ENCODE assay signal across 8 cellular contexts in genomic region chr19:48637948-48638830, GRCh38. TPM values are rescaled to one million over a fixed set of nuclear protein-coding genes. Genes with fewer than 3 reads are reported as not detected.
DNase-seq lines count a peak whose midpoint lies in the region; ATAC-seq and TF ChIP-seq lines count a peak whose summit lies in the region.

No MANE protein-coding gene starts in this region.

- H3K4me1 ChIP-seq in HCT116 (ENCODE audit: control insufficient read depth in 1 of 2, insufficient read depth in 2 of 2, low read length in 2 of 2) (peaks cover 22 to 61% of the 10 kb centered on the region in 2 experiments), SK-N-SH (ENCODE audit: control insufficient read depth in 1 of 2, insufficient read depth in 2 of 2, low read depth in 1 of 2, low read length in 1 of 2) (peaks cover 25 to 35% of the 10 kb centered on the region in 2 experiments), ovary (ENCODE audit: insufficient read depth) (peaks cover 10% of the 10 kb centered on the region)

- peaks cover 42% of the 10 kb centered on the region for H3K4me1 Mint-ChIP-seq in activated naive CD8-positive, alpha-beta T cell treated with anti-CD3 and anti-CD28 coated beads for 36 hours

- no peaks in the 10 kb centered on the region for H3K36me3 ChIP-seq in HCT116 (ENCODE audit: control insufficient read depth in 1 of 2, insufficient read depth in 2 of 2, low read length in 2 of 2)
- H3K36me3 ChIP-seq in SK-N-SH (replicated peaks in 1 of 2; ENCODE audit: control insufficient read depth in 1 of 2, insufficient read depth in 2 of 2, low read length in 1 of 2), result peaks cover 0 to 5% of the 10 kb centered on the region in 2 experiments
- no peaks in the 10 kb centered on the region for H3K36me3 ChIP-seq in ovary

- H3K4me3 Mint-ChIP-seq in activated naive CD8-positive, alpha-beta T cell treated with anti-CD3 and anti-CD28 coated beads for 36 hours, result peak overlapping the region; percentile 87

- H3K27ac Mint-ChIP-seq in activated naive CD8-positive, alpha-beta T cell treated with anti-CD3 and anti-CD28 coated beads for 36 hours, result peak overlapping the region; percentile 98

- peaks cover 10% of the 10 kb centered on the region for H3K36me3 Mint-ChIP-seq in activated naive CD8-positive, alpha-beta T cell treated with anti-CD3 and anti-CD28 coated beads for 36 hours

- H3K79me2 ChIP-seq in HCT116 (ENCODE audit: insufficient read depth, low read length) (peaks cover 17% of the 10 kb centered on the region), SK-N-SH (ENCODE audit: insufficient read depth) (no peaks in the 10 kb centered on the region; the same call in 1 of the 2 replicates)

- TF ChIP-seq RAD21 in HCT116 (IDR thresholded peaks at IDR 0.05; ENCODE audit: low read depth) (no peak), SK-N-SH (IDR thresholded peaks at IDR 0.05; ENCODE audit: low read length) (no peak)

- TF ChIP-seq EP300 in SK-N-SH (IDR thresholded peaks at IDR 0.05; ENCODE audit: borderline replicate concordance in 1 of 2, low read depth in 1 of 2, low read length in 1 of 2) (0 out of 4 replicates have a peak, but pooled peaks of 1 of the 2 experiments have one; percentile 13), ovary (IDR thresholded peaks at IDR 0.05) (no peak)

- H3K4me3 ChIP-seq in HCT116 (replicated peaks in 1 of 2; ENCODE audit: low read depth in 1 of 2, low read length in 2 of 2) (peak overlapping the region; percentile 57 to 83), SK-N-SH (ENCODE audit: low read depth in 2 of 2, low read length in 1 of 2) (peak overlapping the region; percentile 52 to 74), ovary (peak overlapping the region; percentile 51)

- TF ChIP-seq POLR2A in HCT116 (IDR thresholded peaks at IDR 0.05; ENCODE audit: borderline replicate concordance, extremely low read depth, insufficient read depth, insufficient read length) (peak; percentile 51), ovary (IDR thresholded peaks at IDR 0.05) (peak; percentile 61)

- no peaks in the 10 kb centered on the region for H3K9me3 Mint-ChIP-seq in activated naive CD8-positive, alpha-beta T cell treated with anti-CD3 and anti-CD28 coated beads for 36 hours

- DNase-seq in ELF-1 (ENCODE audit: low read depth, low spot score), result peak; percentile 95
- DNase-seq in HCT116 (ENCODE audit: low read depth, low spot score), result peak; percentile 98
- DNase-seq in NAMALWA (ENCODE audit: low spot score), result peak; percentile 95
- DNase-seq in SK-N-SH, result peak; percentile 93
- peak; percentile 78 for DNase-seq in activated naive CD8-positive, alpha-beta T cell treated with anti-CD3 and anti-CD28 coated beads for 36 hours
- DNase-seq in head of caudate nucleus, result peak; percentile 66 to 95 (median 87)
- DNase-seq in ovary, result peak; percentile 87 to 92 (median 88)
- DNase-seq in ureter (ENCODE audit: low spot score), result peak; percentile 92

- POLR2A ChIA-PET in HCT116 (lab: Charles Lee) (interaction anchor here (0.7 to 2.3 kb wide), 4 partner anchors 8 to 22 kb away, joined by 3 to 16 read pairs (median 8); partner anchors contain the start of genes CA11, RPL18 and SPHK2), SK-N-SH (lab: Yijun Ruan, JAX) (no interaction called here)

- no peaks in the 10 kb centered on the region for H3K27me3 Mint-ChIP-seq in activated naive CD8-positive, alpha-beta T cell treated with anti-CD3 and anti-CD28 coated beads for 36 hours

- ATAC-seq in HCT116, result peak; percentile 52

- peaks cover 30% of the 10 kb centered on the region for H3F3A ChIP-seq in SK-N-SH (replicated peaks; ENCODE audit: insufficient read depth)

- BruUV-seq in HCT116 (replicated peaks; lab: Mats Ljungman, UMichigan), result no TSS peak

- H3K27ac ChIP-seq in HCT116 (ENCODE audit: low read depth, low read length) (peak overlapping the region; percentile 95), SK-N-SH (ENCODE audit: low read depth in 2 of 2, low read length in 1 of 2) (peak overlapping the region; percentile 99), ovary (peak overlapping the region; percentile 89 to 93)

- whole genome bisulfite sequencing in SK-N-SH (ENCODE audit: low lambda C conversion rate), result 11% methylated on average over 29 of the region's 29 CpGs
- WGBS in ovary, 3 donors, result 7% methylated on average over 29 of the region's 29 CpGs

- H3K4me2 ChIP-seq in HCT116 (ENCODE audit: low read length) (peak overlapping the region; percentile 93), SK-N-SH (peak overlapping the region; percentile 99)

- H3K9me2 ChIP-seq in HCT116 (ENCODE audit: insufficient read depth) (no peaks in the 10 kb centered on the region), SK-N-SH (no peaks in the 10 kb centered on the region)

- H2AFZ ChIP-seq in HCT116 (ENCODE audit: low read depth, low read length, poor library complexity, severe bottlenecking) (no peak overlapping the region), SK-N-SH (ENCODE audit: low read depth) (peak overlapping the region; percentile 89)

- TF ChIP-seq CTCF in HCT116 (IDR thresholded peaks at IDR 0.05 in 2 of 3, conservative IDR thresholded peaks at IDR 0.05 in 1 of 3; ENCODE audit: borderline replicate concordance in 1 of 3, insufficient read depth in 1 of 3, low read depth in 2 of 3, low read length in 2 of 3) (peak in 2 of 3 experiments; percentile 16 to 25; a peak in 2 of 6 replicates), SK-N-SH (IDR thresholded peaks at IDR 0.05) (peak; percentile 44), ovary (IDR thresholded peaks at IDR 0.05) (peak in 2 of 3 donors; percentile 15 to 23)

- CTCF ChIA-PET in HCT116 (lab: Charles Lee) (interaction anchor here (0.6 kb wide), 1 partner anchor 8 kb away, joined by 5 read pairs; the partner anchor contains the start of gene CA11), SK-N-SH (lab: Yijun Ruan, JAX) (interaction anchor here (0.7 to 1.3 kb wide), 2 partner anchors 50 to 508 kb away, joined by 3 to 4 read pairs; no protein-coding TSS in a partner anchor)

- H3K9me3 ChIP-seq in HCT116 (ENCODE audit: control insufficient read depth in 1 of 2, insufficient read depth in 1 of 2, low read depth in 1 of 2, low read length in 2 of 2), result no peaks in the 10 kb centered on the region
- H3K9me3 ChIP-seq in SK-N-SH, result no peaks in the 10 kb centered on the region
- H3K9me3 ChIP-seq in ovary, result no peaks in the 10 kb centered on the region

- H3K27me3 ChIP-seq in HCT116 (ENCODE audit: insufficient read depth, low read length) (no peaks in the 10 kb centered on the region), SK-N-SH (ENCODE audit: insufficient read depth) (no peaks in the 10 kb centered on the region), ovary (no peaks in the 10 kb centered on the region)

- H3K9ac ChIP-seq in HCT116 (ENCODE audit: low read length) (peak overlapping the region; percentile 96), SK-N-SH (peak overlapping the region; percentile 96)

- RAD21 ChIA-PET in HCT116 (lab: Charles Lee; ENCODE audit: low non-redundant PET in 1 of 2, low total read pairs in 2 of 2, uncharacterized antibody in 2 of 2, unreplicated experiment in 2 of 2), result no interaction called here

- H4K20me1 ChIP-seq in HCT116 (ENCODE audit: insufficient read depth), result no peaks in the 10 kb centered on the region
- H4K20me1 ChIP-seq in SK-N-SH (ENCODE audit: insufficient read depth), result no peaks in the 10 kb centered on the region

- intact Hi-C loops in HCT116 (cut with micrococcal nuclease) (no loop called here), head of caudate nucleus (cut with DNase I) (no loop called here), ovary (cut with DNase I) (no loop called here)

RNA-seq across cellular contexts. Expression of gene DBP, which starts 1.0 kb away (rescaled TPM):
- 45.9 TPM for total RNA-seq in HCT116 (2021; ENCODE audit: unreplicated experiment)
- 74.3 and 81.3 TPM in 2 replicates for polyA plus RNA-seq in HCT116 (2012)
- 7.8 and 12.6 TPM in 2 replicates for polyA plus RNA-seq in SK-N-SH (2012; rRNA removed)
- polyA plus RNA-seq in SK-N-SH (2012; cell fraction: cytosol; rRNA removed), result 7.3 and 10.3 TPM in 2 replicates
- 8.6 and 13.4 TPM in 2 replicates for polyA plus RNA-seq in SK-N-SH (2012; cell fraction: nucleus; rRNA removed)
- 10 to 100 TPM in 1 of 2 experiments, 1 to 10 TPM in 1; 9.3 to 10.1 TPM for total RNA-seq in activated naive CD8-positive, alpha-beta T cell treated with anti-CD3 and anti-CD28 coated beads for 36 hours
- 10 to 100 TPM; 19.7 to 69.8 (median 34.6) TPM for total RNA-seq in ovary
- polyA plus RNA-seq in ovary, result 10 to 100 TPM; 19.8 to 29.0 TPM
- 12.7 TPM for total RNA-seq in ureter

RNA-seq across cellular contexts. Expression of gene CA11, which starts 7.8 kb away (rescaled TPM):
- total RNA-seq in HCT116 (2021; ENCODE audit: unreplicated experiment), result 29.6 TPM
- 36.9 and 43.3 TPM in 2 replicates for polyA plus RNA-seq in HCT116 (2012)
- polyA plus RNA-seq in SK-N-SH (2012; rRNA removed), result 13.1 and 13.5 TPM in 2 replicates
- 12.8 and 15.5 TPM in 2 replicates for polyA plus RNA-seq in SK-N-SH (2012; cell fraction: cytosol; rRNA removed)
- polyA plus RNA-seq in SK-N-SH (2012; cell fraction: nucleus; rRNA removed), result 10.4 and 10.7 TPM in 2 replicates
- 10 to 100 TPM; 11.9 to 14.1 TPM for total RNA-seq in activated naive CD8-positive, alpha-beta T cell treated with anti-CD3 and anti-CD28 coated beads for 36 hours
- 10 to 100 TPM; 14.9 to 52.5 (median 40.8) TPM for total RNA-seq in ovary
- 10 to 100 TPM; 43.1 to 53.1 TPM for polyA plus RNA-seq in ovary
- 9.6 TPM for total RNA-seq in ureter

RNA-seq across cellular contexts. Expression of gene SPHK2, which starts 18.9 kb away (rescaled TPM):
- total RNA-seq in HCT116 (2021; ENCODE audit: unreplicated experiment) (19.9 TPM), ovary (10 to 100 TPM; 12.3 to 37.2 (median 27.0) TPM), ureter (27.6 TPM)
- 5.9 and 6.9 TPM in 2 replicates for polyA plus RNA-seq in HCT116 (2012)
- polyA plus RNA-seq in SK-N-SH (2012; rRNA removed) (14.1 and 14.8 TPM in 2 replicates), ovary (10 to 100 TPM in 1 of 2 donors, 1 to 10 TPM in 1; 2.9 to 24.5 TPM)
- 6.1 and 8.8 TPM in 2 replicates for polyA plus RNA-seq in SK-N-SH (2012; cell fraction: cytosol; rRNA removed)
- 42.4 and 44.9 TPM in 2 replicates for polyA plus RNA-seq in SK-N-SH (2012; cell fraction: nucleus; rRNA removed)
- 10 to 100 TPM; 36.7 to 40.8 TPM for total RNA-seq in activated naive CD8-positive, alpha-beta T cell treated with anti-CD3 and anti-CD28 coated beads for 36 hours

RNA-seq across cellular contexts. Expression of gene RPL18, which starts 19.2 kb away (rescaled TPM):
- total RNA-seq in HCT116 (2021; ENCODE audit: unreplicated experiment) (2,006 TPM), ovary (1,000 to 10,000 TPM; 2,699 to 8,435 (median 3,584) TPM), ureter (1,575 TPM)
- 3,599 and 4,255 TPM in 2 replicates for polyA plus RNA-seq in HCT116 (2012)
- polyA plus RNA-seq in SK-N-SH (2012; rRNA removed) (2,114 and 2,225 TPM in 2 replicates), ovary (1,000 to 10,000 TPM; 1,780 to 6,110 TPM)
- polyA plus RNA-seq in SK-N-SH (2012; cell fraction: cytosol; rRNA removed), result 1,690 and 2,536 TPM in 2 replicates
- polyA plus RNA-seq in SK-N-SH (2012; cell fraction: nucleus; rRNA removed), result 725 and 988 TPM in 2 replicates
- total RNA-seq in activated naive CD8-positive, alpha-beta T cell treated with anti-CD3 and anti-CD28 coated beads for 36 hours, result 1,000 to 10,000 TPM; 1,968 to 2,008 TPM

RNA-seq across cellular contexts. Expression of gene FAM83E, which starts 23.3 kb away (rescaled TPM):
- total RNA-seq in HCT116 (2021; ENCODE audit: unreplicated experiment) (6.8 TPM), ovary (1 to 10 TPM in 5 of 7 donors, not detected in 2; 1.1 to 6.9 (median 1.5) TPM), ureter (12.7 TPM)
- 1.9 and 3.1 TPM in 2 replicates for polyA plus RNA-seq in HCT116 (2012)
- polyA plus RNA-seq in SK-N-SH (2012; rRNA removed) (0.44 TPM in 1 of 2 replicates, not detected in the other), ovary (under 1 TPM in 1 of 2 donors, not detected in 1; 0.16 TPM)
- polyA plus RNA-seq in SK-N-SH (2012; cell fraction: cytosol; rRNA removed), result 0.03 TPM in 1 of 2 replicates, not detected in the other
- 0.13 and 0.17 TPM in 2 replicates for polyA plus RNA-seq in SK-N-SH (2012; cell fraction: nucleus; rRNA removed)
- total RNA-seq in activated naive CD8-positive, alpha-beta T cell treated with anti-CD3 and anti-CD28 coated beads for 36 hours, result 1 to 10 TPM; 4.4 TPM

Comparison
In these comparisons a context has a peak if more than half of its experiments do, and no peak if none do; other contexts are left out.
1. Peak in every context shown above with its lines: DNase-seq, ATAC-seq, H3K4me3 ChIP-seq and H3K27ac ChIP-seq.